1 cellular context compared by ENCODE assay signal in genomic region chr17:30222741-30223175, GRCh38.
A peak's percentile ranks its signal among the peaks of the same experiment; 100 is the strongest.
TF ChIP-seq lines count a peak whose summit lies in the region.

No MANE protein-coding gene starts in this region.

TF ChIP-seq in HepG2, 621 proteins besides CTCF, POLR2A, EP300 and RAD21 (continued from another document and continues in another):
- TF ChIP-seq DMTF1 (CRISPR knock-in tag; IDR thresholded peaks at IDR 0.05) (0 out of 2 replicates have a peak, but pooled peaks have one; percentile 38), SKI (IDR thresholded peaks at IDR 0.05; ENCODE audit: partially characterized antibody) (no peak), GLMP (CRISPR knock-in tag; IDR thresholded peaks at IDR 0.05; ENCODE audit: borderline replicate concordance) (no peak), ZNF282 (IDR thresholded peaks at IDR 0.05; ENCODE audit: partially characterized antibody) (no peak), BRCA1 (CRISPR knock-in tag; IDR thresholded peaks at IDR 0.05) (no peak), TGIF2 (CRISPR knock-in tag; IDR thresholded peaks at IDR 0.05) (0 out of 2 replicates have a peak, but pooled peaks have one; percentile 24), POLR2AphosphoS2 (IDR thresholded peaks at IDR 0.05; ENCODE audit: low read depth, low read length) (no peak), NR2F1 (CRISPR knock-in tag; IDR thresholded peaks at IDR 0.05) (no peak), HOXA3 (CRISPR knock-in tag; IDR thresholded peaks at IDR 0.05) (peak; percentile 50; the same call in 1 of the 2 replicates), RXRA (CRISPR knock-in tag; IDR thresholded peaks at IDR 0.05) (0 out of 2 replicates have a peak, but pooled peaks have one; percentile 32), ZSCAN30 (CRISPR knock-in tag; IDR thresholded peaks at IDR 0.05) (no peak), ZNF790 (CRISPR knock-in tag; IDR thresholded peaks at IDR 0.05; ENCODE audit: borderline replicate concordance) (no peak), THAP9 (CRISPR knock-in tag; IDR thresholded peaks at IDR 0.05; ENCODE audit: borderline replicate concordance) (peak; percentile 33; the same call in 1 of the 2 replicates), TAF1 (CRISPR knock-in tag; IDR thresholded peaks at IDR 0.05) (peak; percentile 58), KDM4B (CRISPR knock-in tag; IDR thresholded peaks at IDR 0.05) (no peak), ZNF772 (CRISPR knock-in tag; IDR thresholded peaks at IDR 0.05) (0 out of 2 replicates have a peak, but pooled peaks have one; percentile 23), HMGA1 (CRISPR knock-in tag; conservative IDR thresholded peaks at IDR 0.05) (no peak), RBM39 (IDR thresholded peaks at IDR 0.05; ENCODE audit: low read depth, low read length, poor library complexity, severe bottlenecking) (no peak), ZNF275 (CRISPR knock-in tag; IDR thresholded peaks at IDR 0.05; ENCODE audit: borderline replicate concordance) (no peak), ZNF260 (CRISPR knock-in tag; IDR thresholded peaks at IDR 0.05; ENCODE audit: borderline replicate concordance, low read depth) (no peak), REPIN1 (CRISPR knock-in tag; IDR thresholded peaks at IDR 0.05; ENCODE audit: borderline replicate concordance, low read depth) (no peak), MYPOP (CRISPR knock-in tag; IDR thresholded peaks at IDR 0.05) (peak; percentile 60), RXRB (CRISPR knock-in tag; IDR thresholded peaks at IDR 0.05; ENCODE audit: borderline replicate concordance) (no peak), ZNF543 (CRISPR knock-in tag; IDR thresholded peaks at IDR 0.05) (no peak), ZNF225 (CRISPR knock-in tag; IDR thresholded peaks at IDR 0.05) (no peak), TIGD3 (CRISPR knock-in tag; IDR thresholded peaks at IDR 0.05; ENCODE audit: borderline replicate concordance) (no peak), KMT2A (CRISPR knock-in tag; IDR thresholded peaks at IDR 0.05) (0 out of 2 replicates have a peak, but pooled peaks have one; percentile 31), TRIM22 (IDR thresholded peaks at IDR 0.05) (no peak), NR2C2 (CRISPR knock-in tag; IDR thresholded peaks at IDR 0.05; ENCODE audit: borderline replicate concordance) (no peak), JDP2 (CRISPR knock-in tag; IDR thresholded peaks at IDR 0.05; ENCODE audit: borderline replicate concordance) (no peak), ZSCAN5A (CRISPR knock-in tag; IDR thresholded peaks at IDR 0.05; ENCODE audit: borderline replicate concordance) (no peak), REL (CRISPR knock-in tag; conservative IDR thresholded peaks at IDR 0.05) (no peak), ZNF841 (CRISPR knock-in tag; IDR thresholded peaks at IDR 0.05; ENCODE audit: borderline replicate concordance) (no peak), SMYD3 (CRISPR knock-in tag; IDR thresholded peaks at IDR 0.05) (no peak), ELF4 (CRISPR knock-in tag; IDR thresholded peaks at IDR 0.05; ENCODE audit: borderline replicate concordance) (no peak), BCL3 (CRISPR knock-in tag; IDR thresholded peaks at IDR 0.05) (no peak), TARDBP (CRISPR knock-in tag; IDR thresholded peaks at IDR 0.05) (0 out of 2 replicates have a peak, but pooled peaks have one; percentile 11), MXI1 (IDR thresholded peaks at IDR 0.05; ENCODE audit: borderline replicate concordance, low read depth, low read length) (0 out of 3 replicates have a peak, but pooled peaks have one; percentile 33), ZMAT5 (CRISPR knock-in tag; IDR thresholded peaks at IDR 0.05; ENCODE audit: borderline replicate concordance, low read depth) (no peak), PRMT3 (CRISPR knock-in tag; IDR thresholded peaks at IDR 0.05; ENCODE audit: borderline replicate concordance, low read depth) (no peak), HHEX (CRISPR knock-in tag; IDR thresholded peaks at IDR 0.05) (no peak), UBTF (CRISPR knock-in tag; IDR thresholded peaks at IDR 0.05) (peak; percentile 73), ZNF460 (CRISPR knock-in tag; IDR thresholded peaks at IDR 0.05; ENCODE audit: borderline replicate concordance) (no peak), YY1 (IDR thresholded peaks at IDR 0.05; ENCODE audit: insufficient read depth, insufficient replicate concordance, low read depth, low read length) (peak; percentile 22), ZNF761 (CRISPR knock-in tag; conservative IDR thresholded peaks at IDR 0.05) (peak; percentile 24; the same call in 1 of the 2 replicates)
